34 cellular contexts compared by ENCODE assay signal in the genomic region with DNA sequence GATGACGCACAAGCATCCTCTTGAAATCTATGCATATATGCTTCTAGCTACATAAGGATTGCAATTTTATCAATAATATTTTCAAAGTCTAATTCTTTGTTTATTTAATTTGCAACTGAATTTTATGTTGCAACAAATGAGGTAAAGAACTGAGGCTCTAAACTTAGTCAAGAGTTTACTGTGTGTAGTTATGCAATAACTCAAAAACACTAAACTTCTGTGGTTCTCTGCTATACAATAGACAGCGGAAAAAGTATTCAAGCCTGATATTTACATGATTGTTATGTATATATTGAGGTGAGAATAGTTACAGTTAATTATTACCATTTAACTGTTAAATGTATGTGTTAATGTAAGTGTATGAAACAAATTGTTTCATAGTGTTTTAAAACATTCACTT.
"Had no signal": no experiment of that assay in that cellular context is flagged by ENCODE, and none has a peak within 500 bp of the region (broad histone marks: within the 10 kb centered on the region; RNA-seq: fewer than 3 reads in every experiment).

No MANE protein-coding gene starts in this region.

- H3K4me3 Mint-ChIP-seq: activated B cell treated with CpG ODN at 0.5 μM for 24 hours; activated CD8-positive, alpha-beta T cell treated with anti-CD3 and anti-CD28 coated beads for 36 hours; activated naive CD4-positive, alpha-beta T cell treated with anti-CD3 and anti-CD28 coated beads for 36 hours; activated naive CD4-positive, alpha-beta T cell treated with anti-CD3 and anti-CD28 coated beads, Interleukin-2, amount 50 U/mL, for 24 hours; activated naive CD8-positive, alpha-beta T cell treated with anti-CD3 and anti-CD28 coated beads for 36 hours; activated naive CD8-positive, alpha-beta T cell treated with anti-CD3 and anti-CD28 coated beads, Interleukin-2, amount 50 U/mL, for 24 hours; activated T-helper 1 cell treated with anti-CD3 and anti-CD28 coated beads, Interleukin-12 subunit alpha, Interleukin-12 subunit beta, Interleukin-2, Interleukin-4 antibody, amounts not matched to agents 30 ng/mL and 10 ng/mL and 1 ng/mL, durations not matched to agents 14 hours and 24 hours and 36 hours; brain; T-helper 2 cell treated with Interferon-gamma antibody and Interleukin-4, amounts not matched to agents 5 μg/mL and 100 μg/mL, for 36 hours had no signal

- FAIRE-seq: endometrium, endothelial cell of umbilical vein had no signal

- H3K9me3 ChIP-seq: colonic mucosa had no signal

- DNase-seq: activated B cell treated with CpG ODN at 0.5 μM for 24 hours; activated CD4-positive, alpha-beta T cell treated with anti-CD3 and anti-CD28 coated beads for 48 hours; activated CD4-positive, alpha-beta T cell treated with anti-CD3 and anti-CD28 coated beads, Interleukin-2, amount 50 U/mL, for 1 hour; activated CD4-positive, alpha-beta T cell treated with anti-CD3 and anti-CD28 coated beads, Interleukin-2, amount 50 U/mL, for 48 hours; activated CD8-positive, alpha-beta memory T cell treated with anti-CD3 and anti-CD28 coated beads for 24 hours; activated CD8-positive, alpha-beta T cell treated with anti-CD3 and anti-CD28 coated beads for 36 hours; activated effector memory CD4-positive, alpha-beta T cell treated with anti-CD3 and anti-CD28 coated beads, Interleukin-2, amount 50 U/mL, for 16 hours; activated naive CD4-positive, alpha-beta T cell treated with anti-CD3 and anti-CD28 coated beads for 36 hours; activated naive CD8-positive, alpha-beta T cell treated with anti-CD3 and anti-CD28 coated beads for 36 hours; activated naive CD8-positive, alpha-beta T cell treated with anti-CD3 and anti-CD28 coated beads, Interleukin-2, amount 50 U/mL, for 24 hours; activated T-cell treated with anti-CD3 and anti-CD28 coated beads, Interleukin-2, amount 50 U/mL, for 48 hours; central memory CD4-positive, alpha-beta T cell; cerebellar nuclear complex; colonic mucosa; effector CD8-positive, alpha-beta T cell; esophagus squamous epithelium; foreskin melanocyte; heart right ventricle; T1000; WERI-Rb-1 had no signal

- H3K79me2 ChIP-seq: hepatocyte had no signal

- H3K27me3 ChIP-seq: ascending aorta, breast epithelium, cardiac muscle cell, colonic mucosa, esophagus squamous epithelium, gastroesophageal sphincter, heart right ventricle, hepatocyte had no signal

- ATAC-seq: activated CD4-positive, CD25-positive, alpha-beta regulatory T cell treated with anti-CD3 and anti-CD28 coated beads, Interleukin-2, amount 50 U/mL, for 24 hours; activated CD8-positive, alpha-beta T cell treated with anti-CD3 and anti-CD28 coated beads for 36 hours; activated naive CD8-positive, alpha-beta T cell treated with anti-CD3 and anti-CD28 coated beads, Interleukin-2, amount 50 U/mL, for 24 hours; gastroesophageal sphincter; heart right ventricle had no signal

- H3K36me3 ChIP-seq: breast epithelium, cardiac muscle cell, colonic mucosa, WERI-Rb-1 had no signal

- H3K27ac ChIP-seq: ascending aorta, breast epithelium, cardiac muscle cell, colonic mucosa, epithelial cell of prostate, esophagus squamous epithelium, gastroesophageal sphincter, heart right ventricle, hepatocyte, WERI-Rb-1 had no signal

- H3K27me3 Mint-ChIP-seq: activated B cell treated with CpG ODN at 0.5 μM for 24 hours; activated CD8-positive, alpha-beta T cell treated with anti-CD3 and anti-CD28 coated beads for 36 hours; activated naive CD4-positive, alpha-beta T cell treated with anti-CD3 and anti-CD28 coated beads, Interleukin-2, amount 50 U/mL, for 24 hours; activated naive CD8-positive, alpha-beta T cell treated with anti-CD3 and anti-CD28 coated beads for 36 hours; activated naive CD8-positive, alpha-beta T cell treated with anti-CD3 and anti-CD28 coated beads, Interleukin-2, amount 50 U/mL, for 24 hours; brain had no signal

- H3K27ac Mint-ChIP-seq: activated B cell treated with CpG ODN at 0.5 μM for 24 hours; activated CD8-positive, alpha-beta T cell treated with anti-CD3 and anti-CD28 coated beads for 36 hours; activated naive CD4-positive, alpha-beta T cell treated with anti-CD3 and anti-CD28 coated beads for 36 hours; activated naive CD4-positive, alpha-beta T cell treated with anti-CD3 and anti-CD28 coated beads, Interleukin-2, amount 50 U/mL, for 24 hours; activated naive CD8-positive, alpha-beta T cell treated with anti-CD3 and anti-CD28 coated beads, Interleukin-2, amount 50 U/mL, for 24 hours; activated T-helper 1 cell treated with anti-CD3 and anti-CD28 coated beads, Interleukin-12 subunit alpha, Interleukin-12 subunit beta, Interleukin-2, Interleukin-4 antibody, amounts not matched to agents 30 ng/mL and 10 ng/mL and 1 ng/mL, durations not matched to agents 14 hours and 24 hours and 36 hours; activated T-helper 2 cell treated with anti-CD3 and anti-CD28 coated beads, Interferon-gamma antibody, Interleukin-2, Interleukin-4, amounts not matched to agents 10 μg/mL and 5 μg/mL and 100 μg/mL, durations not matched to agents 14 hours and 24 hours and 36 hours; brain; T-helper 2 cell treated with Interferon-gamma antibody and Interleukin-4, amounts not matched to agents 5 μg/mL and 100 μg/mL, for 36 hours had no signal

- H3K4me3 ChIP-seq: ascending aorta, breast epithelium, cardiac muscle cell, colonic mucosa, esophagus squamous epithelium, gastroesophageal sphincter, heart right ventricle, hepatocyte had no signal

- H2AFZ ChIP-seq: hepatocyte had no signal

- H3K4me1 Mint-ChIP-seq: activated B cell treated with CpG ODN at 0.5 μM for 24 hours; activated naive CD4-positive, alpha-beta T cell treated with anti-CD3 and anti-CD28 coated beads, Interleukin-2, amount 50 U/mL, for 24 hours; activated naive CD8-positive, alpha-beta T cell treated with anti-CD3 and anti-CD28 coated beads for 36 hours; activated naive CD8-positive, alpha-beta T cell treated with anti-CD3 and anti-CD28 coated beads, Interleukin-2, amount 50 U/mL, for 24 hours; brain had no signal

- H3K4me2 ChIP-seq: hepatocyte had no signal

- H3K4me1 ChIP-seq: ascending aorta, breast epithelium, colonic mucosa, esophagus squamous epithelium, gastroesophageal sphincter, heart right ventricle had no signal
